Comparison of ENCODE assay signal across 9 cellular contexts in the genomic region with DNA sequence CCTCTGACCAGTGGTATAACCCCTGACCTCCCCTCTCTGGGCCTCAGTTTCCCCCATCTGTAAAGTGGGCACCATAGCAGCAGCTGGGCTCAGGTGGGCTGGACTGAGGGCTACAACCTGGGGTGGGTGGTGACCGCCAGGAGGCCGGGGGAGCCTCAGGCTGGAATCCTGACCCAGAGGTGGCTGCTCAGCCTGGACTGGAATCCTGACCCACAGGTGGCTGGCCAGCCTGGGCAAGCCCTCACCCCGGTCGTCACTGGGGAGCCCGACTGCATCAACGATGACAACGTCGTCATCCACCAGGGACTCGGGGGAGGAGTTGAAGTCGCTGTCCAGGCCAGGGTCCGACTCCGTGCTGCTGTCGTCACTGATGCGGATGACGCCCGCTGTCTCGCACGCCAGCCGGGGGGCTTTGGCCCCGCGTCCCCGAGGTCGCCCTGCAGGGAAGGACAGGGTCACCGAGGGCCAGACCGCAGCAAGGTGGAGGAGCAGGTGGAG. TPM values are rescaled to one million over a fixed set of nuclear protein-coding genes. Genes with fewer than 3 reads are reported as not detected.
A peak's percentile ranks its signal among the peaks of the same experiment; 100 is the strongest.
DNase-seq lines count a peak whose midpoint lies in the region; ATAC-seq and TF ChIP-seq lines count a peak whose summit lies in the region.
"Had no signal": no experiment of that assay in that cellular context is flagged by ENCODE, and none has a peak within 500 bp of the region (broad histone marks: within the 10 kb centered on the region; RNA-seq: fewer than 3 reads in every experiment).

No MANE protein-coding gene starts in this region.

- H4K8ac ChIP-seq in neuronal stem cell (ENCODE audit: low read depth, low read length): peak overlapping the region; percentile 43

- peaks cover 5% of the 10 kb centered on the region for H3K79me1 ChIP-seq in neuronal stem cell (ENCODE audit: low read depth, low read length)

- CTCF ChIA-PET in PC-9 (lab: Charles Lee): interaction anchor here (0.6 to 0.7 kb wide), 5 partner anchors 53 to 153 kb away, joined by 3 to 11 read pairs (median 6); partner anchors contain the start of gene ATP5F1D

- H3K36me3 ChIP-seq in PC-9 (ENCODE audit: low read depth) (no peaks in the 10 kb centered on the region), endocrine pancreas (ENCODE audit: control insufficient read depth, insufficient read depth, low read length) (no peaks in the 10 kb centered on the region), neuronal stem cell (replicated peaks in 1 of 2; ENCODE audit: control insufficient read depth in 2 of 2, insufficient read depth in 2 of 2, low read length in 2 of 2) (peaks cover 9 to 67% of the 10 kb centered on the region in 2 donors), tibial nerve (peaks cover 0 to 91% (median 31%) of the 10 kb centered on the region in 3 donors)

- H3K14ac ChIP-seq in neuronal stem cell (ENCODE audit: low read length): peak overlapping the region; percentile 56

- H3K9me3 ChIP-seq in PC-9 (ENCODE audit: insufficient read depth, low read depth) (no peaks in the 10 kb centered on the region), endocrine pancreas (ENCODE audit: control insufficient read depth, low read length) (no peaks in the 10 kb centered on the region), neuronal stem cell (replicated peaks in 1 of 2; ENCODE audit: control insufficient read depth in 2 of 2, insufficient read depth in 1 of 2, low read depth in 1 of 2, low read length in 2 of 2) (no peaks in the 10 kb centered on the region), tibial nerve (no peaks in the 10 kb centered on the region)
- H3K9me3 ChIP-seq: SJSA1 had no signal

- H2BK12ac ChIP-seq in neuronal stem cell (ENCODE audit: low read length): peak overlapping the region; percentile 99

- peak overlapping the region; percentile 22 for H3K23ac ChIP-seq in neuronal stem cell (ENCODE audit: low read depth, low read length, poor library complexity)

- H3K18ac ChIP-seq in neuronal stem cell (ENCODE audit: low read length): peak overlapping the region; percentile 80

- H2BK15ac ChIP-seq in neuronal stem cell (ENCODE audit: low read length): peak overlapping the region; percentile 30

- H3K9ac ChIP-seq in endocrine pancreas (ENCODE audit: control insufficient read depth, insufficient read depth, low read length) (peak overlapping the region; percentile 15), neuronal stem cell (ENCODE audit: low read depth, low read length, poor library complexity) (peak overlapping the region; percentile 77)

- TF ChIP-seq EP300 in tibial nerve (IDR thresholded peaks at IDR 0.05): no peak

- H3F3A ChIP-seq in PC-9 (ENCODE audit: insufficient read depth, low read depth): peaks cover 50% of the 10 kb centered on the region; the same call in 1 of the 2 replicates

- no peak overlapping the region for H2AK5ac ChIP-seq in neuronal stem cell (ENCODE audit: low read depth, low read length)

- H3K27me3 ChIP-seq in PC-9 (ENCODE audit: insufficient read depth, low read depth) (no peaks in the 10 kb centered on the region), endocrine pancreas (ENCODE audit: control insufficient read depth, insufficient read depth, low read length) (no peaks in the 10 kb centered on the region), neuronal stem cell (ENCODE audit: control insufficient read depth in 3 of 3, insufficient read depth in 3 of 3, low read depth in 1 of 3, low read length in 3 of 3) (no peaks in the 10 kb centered on the region), tibial nerve (no peaks in the 10 kb centered on the region)
- H3K27me3 ChIP-seq: SJSA1 had no signal

- DNase-seq in PC-9: no peak
- no peak for DNase-seq in neuronal stem cell (ENCODE audit: low spot score)
- no peak for DNase-seq in tibial nerve (ENCODE audit: low spot score in 2 of 2)
- no peak for DNase-seq in stimulated activated CD8-positive, alpha-beta memory T cell treated with anti-CD3 and anti-CD28 coated beads, Interleukin-4, amount 100 ng/mL, for 48 hours
- DNase-seq in KG1 (lab: John Stamatoyannopoulos, UW): no peak
- DNase-seq: NCI-H510A treated with DMSO at 0.1 percent for 48 hours had no signal

- H3K27ac ChIP-seq in PC-9 (no peak overlapping the region), neuronal stem cell (replicated peaks; ENCODE audit: low read length) (peak overlapping the region; percentile 8), tibial nerve (peak overlapping the region; percentile 76 to 93 (median 83))
- H3K27ac ChIP-seq: SJSA1 had no signal

- no peak overlapping the region for H2AFZ ChIP-seq in PC-9
- no peak overlapping the region for H2AFZ ChIP-seq in neuronal stem cell (ENCODE audit: low read length)

- H3K4me3 ChIP-seq in PC-9 (no peak overlapping the region), endocrine pancreas (ENCODE audit: control insufficient read depth, insufficient read depth, low read length) (no peak overlapping the region), neuronal stem cell (ENCODE audit: low read length in 2 of 2) (no peak overlapping the region), tibial nerve (no peak overlapping the region)
- H3K4me3 ChIP-seq: SJSA1 had no signal

- peak overlapping the region; percentile 77 for H2BK5ac ChIP-seq in neuronal stem cell (ENCODE audit: low read length)

- BruUV-seq in PC-9 (replicated peaks; lab: Mats Ljungman, UMichigan): no TSS peak

- no peak overlapping the region for H2BK120ac ChIP-seq in neuronal stem cell (ENCODE audit: low read depth, low read length)

- H4K20me1 ChIP-seq in PC-9 (ENCODE audit: insufficient read depth): peaks cover 10% of the 10 kb centered on the region; the same call in 1 of the 2 replicates

- H3K79me2 ChIP-seq in PC-9 (ENCODE audit: low read depth): no peaks in the 10 kb centered on the region

- TF ChIP-seq CTCF in PC-9 (conservative IDR thresholded peaks at IDR 0.05): no peak
- TF ChIP-seq CTCF in tibial nerve (IDR thresholded peaks at IDR 0.05): no peak

- TF ChIP-seq POLR2A in tibial nerve (IDR thresholded peaks at IDR 0.05): no peak

- intact Hi-C loops in PC-9 (cut with micrococcal nuclease; ENCODE audit: unreplicated experiment): no loop called here

- H3K9me2 ChIP-seq in PC-9 (ENCODE audit: insufficient read depth): no peaks in the 10 kb centered on the region

- H4K91ac ChIP-seq in neuronal stem cell (ENCODE audit: low read depth, low read length, poor library complexity): peak overlapping the region; percentile 5

- peak overlapping the region; percentile 42; the same call in 1 of the 2 replicates for H3K4me2 ChIP-seq in PC-9
- no peak overlapping the region for H3K4me2 ChIP-seq in neuronal stem cell (ENCODE audit: insufficient read depth, low read length, poor library complexity, severe bottlenecking)

- H3K4me1 ChIP-seq in PC-9 (replicated peaks; ENCODE audit: insufficient read depth) (peaks cover 5% of the 10 kb centered on the region; the same call in 1 of the 2 replicates), endocrine pancreas (ENCODE audit: control insufficient read depth, insufficient read depth, low read length) (no peaks in the 10 kb centered on the region), neuronal stem cell (ENCODE audit: control insufficient read depth in 2 of 2, insufficient read depth in 1 of 2, low read depth in 1 of 2, low read length in 2 of 2) (peaks cover 4 to 8% of the 10 kb centered on the region in 2 donors), tibial nerve (peaks cover 0 to 41% (median 15%) of the 10 kb centered on the region in 4 donors)

- WGBS in neuronal stem cell (ENCODE audit: extremely low coverage in 2 of 2, insufficient read length in 2 of 2, insufficient replicate concordance in 1 of 2), 2 donors: no CpG with 5 or more reads among the region's 25 CpGs
- 81 to 90% methylated on average over 23 to 24 of the region's 25 CpGs for WGBS in tibial nerve, 2 donors

- POLR2A ChIA-PET in PC-9 (lab: Charles Lee; ENCODE audit: unreplicated experiment): interaction anchor here (0.5 kb wide), 1 partner anchor 79 kb away, joined by 12 read pairs; no protein-coding TSS in a partner anchor

- no peak for ATAC-seq in GM18520 (IDR thresholded peaks at IDR 0.05; ENCODE audit: unreplicated experiment)

- H3K4ac ChIP-seq in neuronal stem cell (ENCODE audit: low read length): peak overlapping the region; percentile 53

RNA-seq across cellular contexts. Expression of gene GPX4, which starts 10.2 kb away (rescaled TPM):
- 465 and 489 TPM in 2 replicates for total RNA-seq in PC-9 (2021)
- polyA plus RNA-seq in neuronal stem cell (2013, experiment 1 of 2): 755 TPM
- 706 TPM for polyA plus RNA-seq in neuronal stem cell (2013, experiment 2 of 2)
- total RNA-seq in tibial nerve: 100 to 1,000 TPM; 337 to 518 (median 493) TPM

RNA-seq across cellular contexts. Expression of gene POLR2E, which starts 18.9 kb away (rescaled TPM):
- 180 and 237 TPM in 2 replicates for total RNA-seq in PC-9 (2021)
- polyA plus RNA-seq in neuronal stem cell (2013, experiment 1 of 2): 201 TPM
- 197 TPM for polyA plus RNA-seq in neuronal stem cell (2013, experiment 2 of 2)
- 100 to 1,000 TPM in 3 of 4 donors, 10 to 100 TPM in 1; 81.6 to 136 (median 121) TPM for total RNA-seq in tibial nerve

RNA-seq across cellular contexts. Expression of gene ARHGAP45, which starts 47.1 kb away (rescaled TPM):
- total RNA-seq in PC-9 (2021) (20.2 and 20.6 TPM in 2 replicates), tibial nerve (10 to 100 TPM; 28.4 to 66.9 (median 38.6) TPM)
- polyA plus RNA-seq in neuronal stem cell (2013, experiment 1 of 2): 6.9 TPM
- 7.4 TPM for polyA plus RNA-seq in neuronal stem cell (2013, experiment 2 of 2)
